In genomic region chr3:184177331-184177731, GRCh38 we compare ENCODE assay signal across 11 cellular contexts. TPM values are rescaled to one million over a fixed set of nuclear protein-coding genes. Genes with fewer than 3 reads are reported as not detected.
A peak's percentile ranks its signal among the peaks of the same experiment; 100 is the strongest.
DNase-seq lines count a peak whose midpoint lies in the region; ATAC-seq and TF ChIP-seq lines count a peak whose summit lies in the region.
"Had no signal": no experiment of that assay in that cellular context is flagged by ENCODE, and none has a peak within 500 bp of the region (broad histone marks: within the 10 kb centered on the region; RNA-seq: fewer than 3 reads in every experiment).

No MANE protein-coding gene starts in this region.

- peaks cover 42% of the 10 kb centered on the region for H3K36me3 ChIP-seq in mammary epithelial cell (ENCODE audit: insufficient read depth, low read length)
- H3K36me3 ChIP-seq in left lung, result peaks cover 9 to 58% of the 10 kb centered on the region in 2 donors
- H3K36me3 ChIP-seq in tibial nerve, result peaks cover 4 to 57% (median 32%) of the 10 kb centered on the region in 3 donors

- H3K79me2 ChIP-seq in mammary epithelial cell (ENCODE audit: insufficient read depth, low read length), result peaks cover 55% of the 10 kb centered on the region

- H4K20me1 ChIP-seq in mammary epithelial cell (ENCODE audit: insufficient read depth, low read length), result no peaks in the 10 kb centered on the region

- H3K27ac Mint-ChIP-seq in activated T-cell treated with anti-CD3 and anti-CD28 coated beads, Interleukin-2, amount 50 U/mL, for 24 hours, result peak overlapping the region; percentile 29
- no peak overlapping the region for H3K27ac Mint-ChIP-seq in activated T-cell treated with anti-CD3 and anti-CD28 coated beads, Interleukin-2, amount 50 U/mL, for 72 hours
- H3K27ac Mint-ChIP-seq in Calu3 (ENCODE audit: unreplicated experiment), result no peak overlapping the region

- peaks cover 23% of the 10 kb centered on the region for H3K4me1 ChIP-seq in mammary epithelial cell (ENCODE audit: insufficient read depth, low read length)
- peaks cover 19 to 54% of the 10 kb centered on the region in 2 donors for H3K4me1 ChIP-seq in left lung
- H3K4me1 ChIP-seq in tibial nerve, result peaks cover 0 to 51% (median 26%) of the 10 kb centered on the region in 4 donors

- peak overlapping the region; percentile 83 for H3K4me2 ChIP-seq in mammary epithelial cell (ENCODE audit: insufficient read depth, low read depth, low read length)

- no peaks in the 10 kb centered on the region for H3K27me3 Mint-ChIP-seq in activated T-cell treated with anti-CD3 and anti-CD28 coated beads, Interleukin-2, amount 50 U/mL, for 24 hours
- no peaks in the 10 kb centered on the region for H3K27me3 Mint-ChIP-seq in activated T-cell treated with anti-CD3 and anti-CD28 coated beads, Interleukin-2, amount 50 U/mL, for 72 hours (ENCODE audit: low read depth)
- no peaks in the 10 kb centered on the region for H3K27me3 Mint-ChIP-seq in Calu3 (ENCODE audit: unreplicated experiment)

- no peaks in the 10 kb centered on the region for H3K27me3 ChIP-seq in mammary epithelial cell (ENCODE audit: insufficient read depth, low read length)
- H3K27me3 ChIP-seq in left lung, result no peaks in the 10 kb centered on the region
- H3K27me3 ChIP-seq in tibial nerve, result no peaks in the 10 kb centered on the region

- dilution Hi-C loops in mammary epithelial cell (cut with HindIII; ENCODE audit: low sequenced_read_pairs), result no loop called here

- no peak for DNase-seq in activated T-cell treated with anti-CD3 and anti-CD28 coated beads, Interleukin-2, amount 50 U/mL, for 24 hours
- no peak for DNase-seq in activated T-cell treated with anti-CD3 and anti-CD28 coated beads, Interleukin-2, amount 50 U/mL, for 72 hours
- no peak for DNase-seq in mammary epithelial cell
- no peak for DNase-seq in left lung
- no peak for DNase-seq in tibial nerve (ENCODE audit: low spot score in 2 of 2)
- DNase-seq in stimulated activated naive CD4-positive, alpha-beta T cell (lab: John Stamatoyannopoulos, UW), result no peak
- no peak for DNase-seq in NOMO-1 treated with DMSO at 0.1 percent for 48 hours (lab: John Stamatoyannopoulos, UW; ENCODE audit: unreplicated experiment)
- no peak for DNase-seq in Calu3
- DNase-seq: activated CD8-positive, alpha-beta memory T cell treated with anti-CD3 and anti-CD28 coated beads, Interleukin-2, amount 50 U/mL, for 4 hours; NCI-H1048 had no signal

- no peak for TF ChIP-seq EP300 in tibial nerve (IDR thresholded peaks at IDR 0.05)

- ATAC-seq in activated T-cell treated with anti-CD3 and anti-CD28 coated beads, Interleukin-2, amount 50 U/mL, for 72 hours (replicated peaks in 1 of 2), result no peak
- ATAC-seq in left lung, result no peak

- in situ Hi-C loops in mammary epithelial cell (cut with MboI; ENCODE audit: low sequenced_read_pairs in 2 of 2), result no loop called here

- no peak for TF ChIP-seq CTCF in mammary epithelial cell (conservative IDR thresholded peaks at IDR 0.05 in 1 of 2, IDR thresholded peaks at IDR 0.05 in 1 of 2; ENCODE audit: extremely low read depth in 1 of 2, insufficient read depth in 1 of 2, low read depth in 1 of 2, low read length in 2 of 2)
- no peak for TF ChIP-seq CTCF in left lung (IDR thresholded peaks at IDR 0.05)
- TF ChIP-seq CTCF in tibial nerve (IDR thresholded peaks at IDR 0.05), result no peak
- no peak for TF ChIP-seq CTCF in Calu3 (IDR thresholded peaks at IDR 0.05; ENCODE audit: unreplicated experiment)

- intact Hi-C loops in mammary epithelial cell (cut with micrococcal nuclease), result no loop called here
- intact Hi-C loops in left lung (cut with DNase I), result no loop called here
- intact Hi-C loops in Calu3 (cut with micrococcal nuclease; ENCODE audit: unreplicated experiment), result no loop called here

- H3K9ac ChIP-seq in mammary epithelial cell (ENCODE audit: insufficient read depth, low read length), result no peak overlapping the region

- H3K9me3 ChIP-seq in mammary epithelial cell (replicated peaks; ENCODE audit: insufficient read depth, low read length) (no peaks in the 10 kb centered on the region), left lung (no peaks in the 10 kb centered on the region), tibial nerve (no peaks in the 10 kb centered on the region)

- H3K4me1 Mint-ChIP-seq in activated T-cell treated with anti-CD3 and anti-CD28 coated beads, Interleukin-2, amount 50 U/mL, for 24 hours (ENCODE audit: low read depth), result peaks cover 40% of the 10 kb centered on the region
- H3K4me1 Mint-ChIP-seq in activated T-cell treated with anti-CD3 and anti-CD28 coated beads, Interleukin-2, amount 50 U/mL, for 72 hours (ENCODE audit: low read depth), result peaks cover 30% of the 10 kb centered on the region
- peaks cover 8% of the 10 kb centered on the region for H3K4me1 Mint-ChIP-seq in Calu3 (ENCODE audit: low read depth, unreplicated experiment)

- H3K27ac ChIP-seq in mammary epithelial cell (ENCODE audit: insufficient read depth, low read depth, low read length), result no peak overlapping the region
- peak overlapping the region; percentile 83 to 88 for H3K27ac ChIP-seq in left lung
- H3K27ac ChIP-seq in tibial nerve, result peak overlapping the region in 3 of 4 donors; percentile 91 to 97 (median 95)

- H2AFZ ChIP-seq in mammary epithelial cell (ENCODE audit: low read depth, low read length), result no peak overlapping the region

- H3K9me3 Mint-ChIP-seq in activated T-cell treated with anti-CD3 and anti-CD28 coated beads, Interleukin-2, amount 50 U/mL, for 24 hours, result no peaks in the 10 kb centered on the region
- H3K9me3 Mint-ChIP-seq in activated T-cell treated with anti-CD3 and anti-CD28 coated beads, Interleukin-2, amount 50 U/mL, for 72 hours, result no peaks in the 10 kb centered on the region
- H3K9me3 Mint-ChIP-seq in Calu3 (ENCODE audit: low read depth, unreplicated experiment), result no peaks in the 10 kb centered on the region

- H3K36me3 Mint-ChIP-seq in activated T-cell treated with anti-CD3 and anti-CD28 coated beads, Interleukin-2, amount 50 U/mL, for 24 hours (ENCODE audit: low read depth), result peaks cover 78% of the 10 kb centered on the region
- peaks cover 3 to 14% of the 10 kb centered on the region in 2 donors for H3K36me3 Mint-ChIP-seq in activated T-cell treated with anti-CD3 and anti-CD28 coated beads, Interleukin-2, amount 50 U/mL, for 72 hours (ENCODE audit: insufficient read depth in 2 of 2)
- peaks cover 56% of the 10 kb centered on the region for H3K36me3 Mint-ChIP-seq in Calu3 (ENCODE audit: insufficient read depth, unreplicated experiment)

- BruUV-seq in mammary epithelial cell (replicated peaks; lab: Mats Ljungman, UMichigan) (no TSS peak), Calu3 (replicated peaks; lab: Mats Ljungman, UMichigan) (no TSS peak)

- 71% methylated on average over 4 of the region's 4 CpGs for WGBS in mammary epithelial cell (ENCODE audit: low coverage, missing lambda C conversion rate)
- WGBS in tibial nerve, 2 donors, result 15 to 17% methylated on average over 4 of the region's 4 CpGs

- H3K4me3 ChIP-seq in mammary epithelial cell (replicated peaks in 1 of 3; ENCODE audit: insufficient read depth in 1 of 3, low read depth in 2 of 3, low read length in 3 of 3) (peak overlapping the region in 1 of 3 experiments; percentile 82), left lung (peak overlapping the region in 1 of 2 donors; percentile 95), tibial nerve (peak overlapping the region in 1 of 4 donors; percentile 72)

- no peak for TF ChIP-seq POLR2A in tibial nerve (IDR thresholded peaks at IDR 0.05)

- CTCF ChIA-PET in mammary epithelial cell (lab: Charles Lee; ENCODE audit: low non-redundant PET), result no interaction called here
- CTCF ChIA-PET in Calu3 (lab: Charles Lee), result no interaction called here

- peak overlapping the region; percentile 93 for H3K4me3 Mint-ChIP-seq in activated T-cell treated with anti-CD3 and anti-CD28 coated beads, Interleukin-2, amount 50 U/mL, for 24 hours
- no peak overlapping the region for H3K4me3 Mint-ChIP-seq in activated T-cell treated with anti-CD3 and anti-CD28 coated beads, Interleukin-2, amount 50 U/mL, for 72 hours
- H3K4me3 Mint-ChIP-seq in Calu3 (ENCODE audit: low read depth, unreplicated experiment), result no peak overlapping the region

RNA-seq across cellular contexts. Expression of gene AP2M1, which starts 2.7 kb away (rescaled TPM):
- total RNA-seq in activated T-cell treated with anti-CD3 and anti-CD28 coated beads, Interleukin-2, amount 50 U/mL, for 72 hours, result 100 to 1,000 TPM; 178 to 194 TPM
- total RNA-seq in mammary epithelial cell, result 100 to 1,000 TPM; 291 to 348 TPM
- 441 TPM for polyA plus RNA-seq in mammary epithelial cell
- 388 TPM for polyA minus RNA-seq in mammary epithelial cell
- total RNA-seq in left lung, result 100 to 1,000 TPM; 296 to 347 TPM
- total RNA-seq in tibial nerve, result 100 to 1,000 TPM; 182 to 212 (median 199) TPM
- total RNA-seq in Calu3 (2022), result 394 and 401 TPM in 2 replicates

RNA-seq across cellular contexts. Expression of gene ABCF3, which starts 8.7 kb away (rescaled TPM):
- 10 to 100 TPM; 70.8 to 71.6 TPM for total RNA-seq in activated T-cell treated with anti-CD3 and anti-CD28 coated beads, Interleukin-2, amount 50 U/mL, for 72 hours
- 10 to 100 TPM; 50.8 to 58.2 TPM for total RNA-seq in mammary epithelial cell
- 47.4 TPM for polyA plus RNA-seq in mammary epithelial cell
- polyA minus RNA-seq in mammary epithelial cell, result 98.9 TPM
- 10 to 100 TPM; 63.3 to 69.9 TPM for total RNA-seq in left lung
- total RNA-seq in tibial nerve, result 10 to 100 TPM; 51.6 to 96.9 (median 64.0) TPM
- total RNA-seq in Calu3 (2022), result 114 and 116 TPM in 2 replicates

RNA-seq across cellular contexts. Expression of gene DVL3, which starts 22.2 kb away (rescaled TPM):
- total RNA-seq in activated T-cell treated with anti-CD3 and anti-CD28 coated beads, Interleukin-2, amount 50 U/mL, for 72 hours, result 10 to 100 TPM; 42.6 to 45.9 TPM
- total RNA-seq in mammary epithelial cell (10 to 100 TPM; 35.2 to 58.7 TPM), left lung (10 to 100 TPM; 62.5 to 72.6 TPM), tibial nerve (10 to 100 TPM; 45.2 to 86.5 (median 66.1) TPM), Calu3 (2022) (105 and 106 TPM in 2 replicates)
- polyA plus RNA-seq in mammary epithelial cell, result 20.4 TPM
- polyA minus RNA-seq in mammary epithelial cell, result 18.0 TPM

RNA-seq across cellular contexts. Expression of gene EIF2B5, which starts 42.2 kb away (rescaled TPM):
- total RNA-seq in activated T-cell treated with anti-CD3 and anti-CD28 coated beads, Interleukin-2, amount 50 U/mL, for 72 hours, result 10 to 100 TPM; 47.0 to 55.4 TPM
- total RNA-seq in mammary epithelial cell (10 to 100 TPM; 24.5 to 34.8 TPM), left lung (10 to 100 TPM; 32.2 to 44.5 TPM), tibial nerve (10 to 100 TPM; 28.8 to 51.0 (median 36.5) TPM), Calu3 (2022) (79.6 and 87.9 TPM in 2 replicates)
- polyA plus RNA-seq in mammary epithelial cell, result 32.8 TPM
- 61.6 TPM for polyA minus RNA-seq in mammary epithelial cell

RNA-seq across cellular contexts. Expression of gene VWA5B2, which starts 52.1 kb away (rescaled TPM):
- total RNA-seq in activated T-cell treated with anti-CD3 and anti-CD28 coated beads, Interleukin-2, amount 50 U/mL, for 72 hours, result under 1 TPM in 1 of 2 donors, not detected in 1; 0.07 TPM
- total RNA-seq in mammary epithelial cell, result under 1 TPM; 0.19 to 0.33 TPM
- 0.01 TPM for polyA plus RNA-seq in mammary epithelial cell
- polyA minus RNA-seq in mammary epithelial cell, result not detected
- under 1 TPM in 1 of 2 donors, not detected in 1; 0.31 TPM for total RNA-seq in left lung
- 1 to 10 TPM in 1 of 4 donors, under 1 TPM in 2, not detected in 1; 0.21 to 1.8 (median 0.22) TPM for total RNA-seq in tibial nerve
- total RNA-seq in Calu3 (2022), result 0.54 and 0.90 TPM in 2 replicates
- total RNA-seq: subcutaneous adipose tissue had no signal
